Comparison of ENCODE assay signal across 1 cellular context in the genomic region with DNA sequence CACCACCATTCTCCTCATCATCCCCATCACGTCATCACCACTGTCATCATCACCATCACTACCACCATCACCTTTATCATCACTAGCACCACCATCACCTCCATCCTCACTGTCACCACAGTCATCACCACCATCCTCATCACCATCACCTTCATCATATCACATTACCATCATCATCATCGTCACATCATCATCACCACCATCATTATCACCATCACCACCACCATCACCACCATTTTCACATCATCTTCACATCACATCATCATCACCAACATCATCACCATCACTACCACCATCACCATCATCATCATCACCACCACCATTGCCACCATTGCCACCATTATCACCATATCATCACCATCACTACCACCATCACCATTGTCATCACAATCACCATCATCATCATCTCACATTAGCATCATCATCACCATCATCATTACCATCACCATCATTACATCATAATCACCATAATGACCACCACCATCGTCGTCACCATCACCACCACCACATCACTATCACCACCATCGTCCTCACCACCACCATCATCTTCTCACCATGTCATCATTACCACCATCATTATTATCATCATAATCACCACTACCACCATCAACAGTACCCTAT.
TF ChIP-seq lines count a peak whose summit lies in the region.

No MANE protein-coding gene starts in this region.

TF ChIP-seq in H1, 55 proteins besides CTCF, POLR2A, EP300 and RAD21:
- no peak for TF ChIP-seq SP1 (IDR thresholded peaks at IDR 0.05; ENCODE audit: low read depth, low read length)
- no peak for TF ChIP-seq CHD1 (IDR thresholded peaks at IDR 0.05; ENCODE audit: low read depth, low read length)
- no peak for TF ChIP-seq SP4 (IDR thresholded peaks at IDR 0.05; ENCODE audit: low read length)
- no peak for TF ChIP-seq RBBP5 (IDR thresholded peaks at IDR 0.05; ENCODE audit: borderline replicate concordance, low read depth, low read length)
- TF ChIP-seq, protein P1, sequence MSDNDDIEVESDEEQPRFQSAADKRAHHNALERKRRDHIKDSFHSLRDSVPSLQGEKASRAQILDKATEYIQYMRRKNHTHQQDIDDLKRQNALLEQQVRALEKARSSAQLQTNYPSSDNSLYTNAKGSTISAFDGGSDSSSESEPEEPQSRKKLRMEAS (IDR thresholded peaks at IDR 0.05): no peak
- TF ChIP-seq TAF7 (optimal IDR thresholded peaks at IDR 0.05; ENCODE audit: borderline replicate concordance, low read depth, low read length): no peak
- no peak for TF ChIP-seq HDAC2 (IDR thresholded peaks at IDR 0.05; ENCODE audit: borderline replicate concordance in 1 of 2, low read depth in 2 of 2, low read length in 2 of 2)
- no peak for TF ChIP-seq SIN3A (conservative IDR thresholded peaks at IDR 0.05 in 1 of 2, IDR thresholded peaks at IDR 0.05 in 1 of 2; ENCODE audit: low read depth in 1 of 2, low read length in 2 of 2)
- no peak for TF ChIP-seq SIX5 (IDR thresholded peaks at IDR 0.05; ENCODE audit: low read depth, low read length)
- TF ChIP-seq, protein P2, sequence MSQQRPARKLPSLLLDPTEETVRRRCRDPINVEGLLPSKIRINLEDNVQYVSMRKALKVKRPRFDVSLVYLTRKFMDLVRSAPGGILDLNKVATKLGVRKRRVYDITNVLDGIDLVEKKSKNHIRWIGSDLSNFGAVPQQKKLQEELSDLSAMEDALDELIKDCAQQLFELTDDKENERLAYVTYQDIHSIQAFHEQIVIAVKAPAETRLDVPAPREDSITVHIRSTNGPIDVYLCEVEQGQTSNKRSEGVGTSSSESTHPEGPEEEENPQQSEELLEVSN (IDR thresholded peaks at IDR 0.05): no peak
- TF ChIP-seq RXRA (IDR thresholded peaks at IDR 0.05; ENCODE audit: insufficient read depth, low read depth, low read length): no peak
TF ChIP-seq in H1: peak in this region for 0.
